22 cellular contexts compared by ENCODE assay signal in the genomic region with DNA sequence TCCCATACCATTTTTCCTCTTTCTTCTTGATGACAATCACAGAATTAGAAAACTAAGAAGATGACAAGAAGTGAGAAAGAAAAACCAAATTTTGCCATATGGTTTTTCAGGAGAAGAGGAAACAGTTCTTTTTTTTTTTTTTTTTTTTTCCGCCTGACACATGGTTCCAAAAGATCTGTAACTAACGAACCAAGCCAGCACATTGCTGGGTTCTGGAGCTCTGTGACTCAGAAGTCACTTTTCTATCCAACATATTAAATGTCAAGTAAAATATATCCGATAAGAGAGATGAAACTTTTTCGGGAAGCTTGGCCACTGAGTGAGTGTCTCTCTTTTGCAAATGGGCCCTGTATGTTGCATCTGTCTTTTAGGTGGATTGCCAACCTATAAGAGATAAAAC. TPM values are rescaled to one million over a fixed set of nuclear protein-coding genes. Genes with fewer than 3 reads are reported as not detected.
DNase-seq lines count a peak whose midpoint lies in the region; ATAC-seq, FAIRE-seq and TF ChIP-seq lines count a peak whose summit lies in the region.
"Had no signal": no experiment of that assay in that cellular context is flagged by ENCODE, and none has a peak within 500 bp of the region (broad histone marks: within the 10 kb centered on the region; RNA-seq: fewer than 3 reads in every experiment).

No MANE protein-coding gene starts in this region.

- no peaks in the 10 kb centered on the region for H3K9me3 ChIP-seq in ectodermal cell (ENCODE audit: control insufficient read depth, low read length)
- no peaks in the 10 kb centered on the region for H3K9me3 ChIP-seq in muscle layer of duodenum (ENCODE audit: control insufficient read depth in 1 of 2, low read length in 2 of 2)
- no peaks in the 10 kb centered on the region for H3K9me3 ChIP-seq in suprapubic skin
- H3K9me3 ChIP-seq: spleen had no signal

- DNase-seq in suprapubic skin (ENCODE audit: low spot score in 2 of 2), result no peak
- no peak for DNase-seq in GM19239 (ENCODE audit: insufficient read length, low spot score)
- DNase-seq: activated CD4-positive, alpha-beta T cell treated with anti-CD3 and anti-CD28 coated beads, Interleukin-2, amount 10 ng/mL, durations not matched to agents 24 days and 14 days; activated CD8-positive, alpha-beta memory T cell treated with anti-CD3 and anti-CD28 coated beads, Interleukin-2, amount 50 U/mL, for 4 hours; activated naive CD8-positive, alpha-beta T cell treated with anti-CD3 and anti-CD28 coated beads, Interleukin-2, amount 10 ng/mL, durations not matched to agents 7 days and 5 days; CD4-positive, CD25-positive, alpha-beta regulatory T cell; GDM1; NCI-H1105; NCI-H2081 treated with DMSO at 0.1 percent for 48 hours; spleen; stimulated activated CD4-positive, alpha-beta T cell treated with anti-CD3 and anti-CD28 coated beads, Interleukin-4, amount 100 ng/mL, for 4 hours; stimulated activated naive CD8-positive, alpha-beta T cell treated with anti-CD3 and anti-CD28 coated beads, Interleukin-15, amount 100 ng/mL, for 72 hours; T-helper 1 cell had no signal

- no peak for TF ChIP-seq EP300 in suprapubic skin (IDR thresholded peaks at IDR 0.05)

- FAIRE-seq in GM19239 (lab: Jason Lieb, UNC), result no peak
- FAIRE-seq: HepG2 had no signal

- H3K4me1 ChIP-seq in ectodermal cell (ENCODE audit: control insufficient read depth, insufficient read depth, low read length), result peaks cover 37% of the 10 kb centered on the region
- peaks cover 11 to 31% of the 10 kb centered on the region in 2 donors for H3K4me1 ChIP-seq in muscle layer of duodenum (ENCODE audit: control insufficient read depth in 1 of 2, insufficient read depth in 2 of 2, low read length in 2 of 2)
- peaks cover 14% of the 10 kb centered on the region for H3K4me1 ChIP-seq in suprapubic skin

- TF ChIP-seq POLR2A in suprapubic skin (IDR thresholded peaks at IDR 0.05), result no peak

- no peak for TF ChIP-seq CTCF in suprapubic skin (IDR thresholded peaks at IDR 0.05)

- H3K36me3 ChIP-seq in ectodermal cell (ENCODE audit: control insufficient read depth, insufficient read depth, low read length), result no peaks in the 10 kb centered on the region
- no peaks in the 10 kb centered on the region for H3K36me3 ChIP-seq in muscle layer of duodenum (ENCODE audit: control insufficient read depth in 1 of 2, insufficient read depth in 2 of 2, low read length in 2 of 2)
- no peaks in the 10 kb centered on the region for H3K36me3 ChIP-seq in suprapubic skin
- H3K36me3 ChIP-seq: spleen had no signal

- 82 to 97% methylated on average over 2 to 3 of the region's 4 CpGs for WGBS in ectodermal cell, 2 experiments
- WGBS in suprapubic skin, result 74% methylated on average over 4 of the region's 4 CpGs

- peaks cover 19% of the 10 kb centered on the region for H3K27me3 ChIP-seq in ectodermal cell (ENCODE audit: control insufficient read depth, insufficient read depth, low read length, poor library complexity, severe bottlenecking)
- H3K27me3 ChIP-seq in muscle layer of duodenum (ENCODE audit: low read depth, low read length), result no peaks in the 10 kb centered on the region
- H3K27me3 ChIP-seq in suprapubic skin, result peaks cover 18% of the 10 kb centered on the region

- ATAC-seq in GM19467 (IDR thresholded peaks at IDR 0.05; ENCODE audit: unreplicated experiment), result no peak
- ATAC-seq in HG03025 (IDR thresholded peaks at IDR 0.05; ENCODE audit: low FRiP score, unreplicated experiment), result no peak
- ATAC-seq: HepG2; stimulated activated naive CD8-positive, alpha-beta T cell treated with anti-CD3 and anti-CD28 coated beads, Interleukin-15, amount 100 ng/mL, for 72 hours had no signal

- H3K27ac ChIP-seq in angular gyrus (ENCODE audit: low read depth, low read length) (peak overlapping the region; percentile 4), ectodermal cell (ENCODE audit: insufficient read depth, low read depth, low read length, poor library complexity, severe bottlenecking) (peak overlapping the region; percentile 78), muscle layer of duodenum (ENCODE audit: low read length) (peak overlapping the region; percentile 76), suprapubic skin (peak overlapping the region; percentile 51)
- H3K27ac ChIP-seq: spleen had no signal

- H3K4me3 ChIP-seq in ectodermal cell (ENCODE audit: insufficient read depth, low read depth, low read length), result no peak overlapping the region
- H3K4me3 ChIP-seq in muscle layer of duodenum (ENCODE audit: low read depth in 1 of 2, low read length in 2 of 2), result peak overlapping the region in 1 of 2 donors; percentile 1
- no peak overlapping the region for H3K4me3 ChIP-seq in suprapubic skin
- H3K4me3 ChIP-seq: spleen had no signal

RNA-seq across cellular contexts. Expression of a gene that starts 4.7 kb away (rescaled TPM):
- 3.0 TPM for polyA plus RNA-seq in ectodermal cell (2013, experiment 1 of 4)
- polyA plus RNA-seq in ectodermal cell (2013, experiment 2 of 4), result 2.8 TPM
- polyA plus RNA-seq in ectodermal cell (2013, experiment 3 of 4), result 3.2 TPM
- polyA plus RNA-seq in ectodermal cell (2013, experiment 4 of 4), result 3.5 TPM
- 1 to 10 TPM in 1 of 4 donors, under 1 TPM in 1, not detected in 2; 0.45 to 1.7 TPM for total RNA-seq in suprapubic skin
- total RNA-seq: activated CD4-positive, alpha-beta T cell treated with anti-CD3 and anti-CD28 coated beads, Interleukin-2, amount 10 ng/mL, durations not matched to agents 24 days and 14 days; activated T-helper 2 cell treated with anti-CD3 and anti-CD28 coated beads, Interferon-gamma antibody, Interleukin-2, Interleukin-4, amounts not matched to agents 10 μg/mL and 5 μg/mL and 100 μg/mL, durations not matched to agents 14 hours and 24 hours and 36 hours; CD4-positive, CD25-positive, alpha-beta regulatory T cell; dermis microvascular lymphatic vessel endothelial cell; HepG2 had no signal
- polyA plus RNA-seq: CD4-positive, CD25-positive, alpha-beta regulatory T cell; HepG2; neural cell; spleen had no signal

Comparison
In these comparisons a context has a peak if more than half of its experiments do, and no peak if none do; other contexts are left out.
1. H3K27ac ChIP-seq: peak in every context shown above with its lines; median percentile 78 in ectodermal cell; 76 in muscle layer of duodenum; 51 in suprapubic skin; 4 in angular gyrus.